Comparison of ENCODE assay signal across 19 cellular contexts in the genomic region with DNA sequence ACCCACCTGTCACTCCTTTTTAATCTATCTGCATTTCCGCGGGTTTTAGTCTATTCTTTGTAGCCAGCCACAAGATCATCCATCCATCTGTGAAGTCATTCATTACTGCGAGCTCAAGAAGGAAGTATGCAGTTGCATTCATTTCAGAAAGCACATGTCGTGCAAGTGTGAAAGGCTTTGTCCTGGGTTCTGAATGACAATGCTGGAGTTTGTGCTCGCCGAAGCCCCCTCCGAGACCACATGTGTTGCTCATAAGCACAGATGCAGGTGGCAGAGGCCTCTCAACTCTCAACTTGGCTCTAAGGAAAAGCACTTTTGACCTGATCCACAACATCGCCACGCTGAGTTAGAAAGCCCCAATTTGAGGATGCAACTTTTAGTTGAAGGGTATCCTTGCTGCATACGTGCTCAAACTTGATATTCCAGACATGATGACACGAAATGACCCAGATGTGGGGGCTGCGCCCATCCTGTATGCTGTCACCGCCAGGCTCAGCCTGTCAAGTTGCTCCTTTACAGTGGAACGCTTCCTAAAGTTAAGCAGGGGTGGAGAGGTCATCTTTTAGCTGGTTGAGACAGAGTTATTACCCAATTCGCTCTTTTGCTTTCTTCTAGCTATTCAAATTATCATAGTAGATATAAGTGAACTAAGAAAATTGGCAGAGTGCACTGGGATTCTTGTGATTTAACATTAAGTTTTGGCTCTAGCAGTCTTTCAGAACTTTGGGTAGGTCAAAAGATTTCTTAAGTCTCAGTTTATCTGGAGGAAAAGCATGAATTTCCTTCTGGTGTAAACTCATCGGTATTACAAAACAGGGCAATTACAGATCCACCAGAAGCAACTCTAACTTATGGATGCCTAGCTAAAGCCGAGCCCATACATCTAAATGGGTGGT.
DNase-seq lines count a peak whose midpoint lies in the region; ATAC-seq and TF ChIP-seq lines count a peak whose summit lies in the region.
"Had no signal": no experiment of that assay in that cellular context is flagged by ENCODE, and none has a peak within 500 bp of the region (broad histone marks: within the 10 kb centered on the region; RNA-seq: fewer than 3 reads in every experiment).

No MANE protein-coding gene starts in this region.

- peaks cover 47% of the 10 kb centered on the region for H3K4me1 Mint-ChIP-seq in nephron
- H3K4me1 Mint-ChIP-seq in activated CD4-positive, alpha-beta T cell treated with anti-CD3 and anti-CD28 coated beads, Interleukin-2, amount 10 ng/mL, durations not matched to agents 24 days and 14 days = no peaks in the 10 kb centered on the region
- H3K4me1 Mint-ChIP-seq: CD4-positive, alpha-beta memory T cell; IgD-negative memory B cell had no signal

- H3K27me3 ChIP-seq in HUES48 (ENCODE audit: control insufficient read depth, insufficient read depth, low read length) (0 out of 2 replicates have a peak, but pooled peaks cover 3% of the 10 kb centered on the region), thyroid gland (no peaks in the 10 kb centered on the region)
- H3K27me3 ChIP-seq: SJSA1 had no signal

- WGBS in thyroid gland, 2 donors = 94 to 95% methylated on average over 17 of the region's 17 CpGs

- H3K9ac ChIP-seq in HUES48 (ENCODE audit: low read depth, low read length) (no peak overlapping the region), SK-N-MC (ENCODE audit: insufficient read length) (no peak overlapping the region)

- DNase-seq in SK-N-MC (ENCODE audit: low read depth, low spot score) (no peak), fibroblast of the aortic adventitia (ENCODE audit: low read depth) (peak; percentile 86), NCI-H146 (lab: John Stamatoyannopoulos, UW) (no peak), thyroid gland (no peak)
- no peak for DNase-seq in activated CD4-positive, alpha-beta T cell treated with anti-CD3 and anti-CD28 coated beads, Interleukin-2, amount 10 ng/mL, durations not matched to agents 24 days and 14 days
- DNase-seq: CD4-positive, alpha-beta memory T cell; HFFc6; Kasumi-1; MM.1S; NCI-H2029; NCI-H2171; NCI-H774; RPMI8226; SW 1271 had no signal

- no peak for TF ChIP-seq CTCF in fibroblast of the aortic adventitia (IDR thresholded peaks at IDR 0.05; ENCODE audit: insufficient read depth, low read length)
- no peak for TF ChIP-seq CTCF in nephron (IDR thresholded peaks at IDR 0.05; ENCODE audit: unreplicated experiment in 3 of 3)
- no peak for TF ChIP-seq CTCF in thyroid gland (IDR thresholded peaks at IDR 0.05)

- no peaks in the 10 kb centered on the region for H3K9me3 ChIP-seq in HUES48 (ENCODE audit: control insufficient read depth, insufficient read depth, low read length)
- no peaks in the 10 kb centered on the region for H3K9me3 ChIP-seq in SK-N-MC (ENCODE audit: low read depth, low read length)
- H3K9me3 ChIP-seq in thyroid gland = no peaks in the 10 kb centered on the region
- H3K9me3 ChIP-seq: SJSA1 had no signal

- H3K27ac ChIP-seq in HUES48 (ENCODE audit: low read depth, low read length) = peak overlapping the region; percentile 97
- H3K27ac ChIP-seq in SK-N-MC = peak overlapping the region; percentile 96
- H3K27ac ChIP-seq in thyroid gland = no peak overlapping the region
- H3K27ac ChIP-seq: SJSA1 had no signal

- no peak for ATAC-seq in GM21528 (IDR thresholded peaks at IDR 0.05; ENCODE audit: low FRiP score, unreplicated experiment)

- H3K4me3 ChIP-seq in HUES48 (ENCODE audit: low read depth, low read length) = no peak overlapping the region
- no peak overlapping the region for H3K4me3 ChIP-seq in SK-N-MC
- no peak overlapping the region for H3K4me3 ChIP-seq in fibroblast of the aortic adventitia (ENCODE audit: low read depth, low read length)
- no peak overlapping the region for H3K4me3 ChIP-seq in thyroid gland (replicated peaks in 1 of 3)
- H3K4me3 ChIP-seq: SJSA1 had no signal

- no peak for TF ChIP-seq POLR2A in thyroid gland (IDR thresholded peaks at IDR 0.05)

- H3K36me3 ChIP-seq in HUES48 (ENCODE audit: control insufficient read depth, insufficient read depth, low read length) (no peaks in the 10 kb centered on the region), SK-N-MC (ENCODE audit: insufficient read depth, low read length) (no peaks in the 10 kb centered on the region), thyroid gland (no peaks in the 10 kb centered on the region)
- H3K36me3 ChIP-seq: SJSA1 had no signal

- H3K36me3 Mint-ChIP-seq in nephron (ENCODE audit: low read depth) = no peaks in the 10 kb centered on the region
- H3K36me3 Mint-ChIP-seq in activated CD4-positive, alpha-beta T cell treated with anti-CD3 and anti-CD28 coated beads, Interleukin-2, amount 10 ng/mL, durations not matched to agents 24 days and 14 days (ENCODE audit: low read depth) = no peaks in the 10 kb centered on the region
- H3K36me3 Mint-ChIP-seq: CD4-positive, alpha-beta memory T cell had no signal

- peaks cover 3% of the 10 kb centered on the region for H3K9me3 Mint-ChIP-seq in nephron
- no peaks in the 10 kb centered on the region for H3K9me3 Mint-ChIP-seq in activated CD4-positive, alpha-beta T cell treated with anti-CD3 and anti-CD28 coated beads, Interleukin-2, amount 10 ng/mL, durations not matched to agents 24 days and 14 days
- H3K9me3 Mint-ChIP-seq: HFFc6, IgD-negative memory B cell had no signal

- no peak overlapping the region for H3K4me3 Mint-ChIP-seq in nephron
- no peak overlapping the region for H3K4me3 Mint-ChIP-seq in activated CD4-positive, alpha-beta T cell treated with anti-CD3 and anti-CD28 coated beads, Interleukin-2, amount 10 ng/mL, durations not matched to agents 24 days and 14 days
- H3K4me3 Mint-ChIP-seq: CD4-positive, alpha-beta memory T cell; HFFc6; IgD-negative memory B cell had no signal

- H3K4me1 ChIP-seq in HUES48 (ENCODE audit: control insufficient read depth, insufficient read depth, low read length) (peaks cover 45% of the 10 kb centered on the region), thyroid gland (no peaks in the 10 kb centered on the region)

- H3K27me3 Mint-ChIP-seq in nephron (ENCODE audit: low read depth) = peaks cover 3% of the 10 kb centered on the region
- no peaks in the 10 kb centered on the region for H3K27me3 Mint-ChIP-seq in activated CD4-positive, alpha-beta T cell treated with anti-CD3 and anti-CD28 coated beads, Interleukin-2, amount 10 ng/mL, durations not matched to agents 24 days and 14 days
- H3K27me3 Mint-ChIP-seq: CD4-positive, alpha-beta memory T cell; IgD-negative memory B cell had no signal

- intact Hi-C loops in activated CD4-positive, alpha-beta T cell treated with anti-CD3 and anti-CD28 coated beads, Interleukin-2, amount 10 ng/mL, durations not matched to agents 24 days and 14 days (cut with micrococcal nuclease) = no loop called here
- intact Hi-C loops in thyroid gland (cut with DNase I) = no loop called here

- peak overlapping the region in 2 of 3 experiments; percentile 7 to 54 for H3K27ac Mint-ChIP-seq in nephron
- H3K27ac Mint-ChIP-seq in activated CD4-positive, alpha-beta T cell treated with anti-CD3 and anti-CD28 coated beads, Interleukin-2, amount 10 ng/mL, durations not matched to agents 24 days and 14 days = no peak overlapping the region
- H3K27ac Mint-ChIP-seq: CD4-positive, alpha-beta memory T cell; IgD-negative memory B cell had no signal

Comparison
In these comparisons a context has a peak if more than half of its experiments do, and no peak if none do; other contexts are left out.
1. H3K27ac ChIP-seq: peak in HUES48 (single experiment) and SK-N-MC (single experiment); none in thyroid gland (0 of 3).